8 cellular contexts compared by ENCODE assay signal in genomic region chr1:205812878-205813754, GRCh38. TPM values are rescaled to one million over a fixed set of nuclear protein-coding genes. Genes with fewer than 3 reads are reported as not detected.
DNase-seq lines count a peak whose midpoint lies in the region; ATAC-seq, FAIRE-seq and TF ChIP-seq lines count a peak whose summit lies in the region.

Gene SLC41A1 (minus strand): TSS chr1:205813198. CDS start chr1:205810441, 2,757 bp downstream.

- FAIRE-seq in D721Med (lab: Jason Lieb, UNC): no peak

- intact Hi-C loops in Panc1 (cut with micrococcal nuclease; ENCODE audit: unreplicated experiment): no loop called here

- H3K27me3 ChIP-seq in Panc1 (ENCODE audit: control insufficient read depth, insufficient read depth, low read length): no peaks in the 10 kb centered on the region

- peak within 1 kb of the TSS; percentile 84 to 86 for H3K4me3 ChIP-seq in Panc1 (ENCODE audit: low read depth in 2 of 2, low read length in 2 of 2)

- DNase-seq in D721Med (ENCODE audit: insufficient read length, low spot score): peak; percentile 99
- DNase-seq in Panc1 (ENCODE audit: low read depth, low spot score): peak; percentile 43
- DNase-seq in activated T-cell treated with anti-CD3 and anti-CD28 coated beads, Interleukin-2, amount 50 U/mL, for 1 hour: peak; percentile 91
- peak; percentile 36 for DNase-seq in epithelial cell of prostate (ENCODE audit: low read depth, low spot score)
- peak; percentile 95 for DNase-seq in mucosa of gallbladder (ENCODE audit: low spot score)
- DNase-seq in stimulated activated CD8-positive, alpha-beta memory T cell treated with anti-CD3 and anti-CD28 coated beads, Interleukin-4, amount 100 ng/mL, for 24 hours (ENCODE audit: low read depth): peak; percentile 81

- POLR2A ChIA-PET in Panc1 (lab: Charles Lee): interaction anchor here (0.7 to 1.2 kb wide), 2 partner anchors 62 to 152 kb away, joined by 3 to 8 read pairs; no protein-coding TSS in a partner anchor

- TF ChIP-seq CTCF in D721Med (IDR thresholded peaks at IDR 0.05; ENCODE audit: insufficient read depth, missing control alignments): no peak
- TF ChIP-seq CTCF in Panc1 (IDR thresholded peaks at IDR 0.05): no peak

- peak within 1 kb of the TSS; percentile 70 for H3K27ac ChIP-seq in KOPT-K1 (ENCODE audit: low read depth, low read length, poor library complexity, severe bottlenecking)
- peak within 1 kb of the TSS; percentile 87 for H3K27ac ChIP-seq in Panc1 (ENCODE audit: low read length)
- H3K27ac ChIP-seq in epithelial cell of prostate: peak within 1 kb of the TSS; percentile 51

- peak; percentile 93 for ATAC-seq in GM21723 (IDR thresholded peaks at IDR 0.05; ENCODE audit: unreplicated experiment)
- peak; percentile 98 for ATAC-seq in Panc1

- CTCF ChIA-PET in Panc1 (lab: Charles Lee): interaction anchor here (0.6 to 0.7 kb wide), 2 partner anchors 12 to 52 kb away, joined by 3 read pairs; no protein-coding TSS in a partner anchor

- in situ Hi-C loops in Panc1 (cut with HindIII; ENCODE audit: low pct_unique_long_range_greater_than_20kb, low sequenced_read_pairs): no loop called here

- peaks cover 27% of the 10 kb centered on the region; the same call in 1 of the 2 replicates for H3K36me3 ChIP-seq in KOPT-K1 (ENCODE audit: insufficient read depth, low read length)
- no peaks in the 10 kb centered on the region; the same call in 1 of the 2 replicates for H3K36me3 ChIP-seq in Panc1 (ENCODE audit: control insufficient read depth, insufficient read depth, low read length)

- H3K9me3 ChIP-seq in KOPT-K1 (ENCODE audit: insufficient read depth, low read length, poor library complexity, severe bottlenecking): no peaks in the 10 kb centered on the region
- H3K9me3 ChIP-seq in Panc1 (ENCODE audit: control insufficient read depth, insufficient read depth, low read depth, low read length): no peaks in the 10 kb centered on the region

- peaks cover 15% of the 10 kb centered on the region for H3K4me1 ChIP-seq in Panc1 (ENCODE audit: control insufficient read depth, insufficient read depth, low read length)

- BruUV-seq in Panc1 (replicated peaks; lab: Mats Ljungman, UMichigan): TSS peak; percentile 55

RNA-seq across cellular contexts. Expression of gene SLC41A1, which starts in this region (rescaled TPM):
- total RNA-seq in Panc1 (2021; ENCODE audit: unreplicated experiment): 33.3 TPM
- 21.7 TPM for polyA plus RNA-seq in Panc1 (2012; ENCODE audit: insufficient read length)
- 40.5 TPM for total RNA-seq in mucosa of gallbladder

Comparison
In these comparisons a context has a peak if more than half of its experiments do, and no peak if none do; other contexts are left out.
1. Peak in every context shown above with its lines: DNase-seq, ATAC-seq, H3K4me3 ChIP-seq and H3K27ac ChIP-seq.
2. DNase-seq: peak in every context shown above with its lines; median percentile 99 in D721Med; 95 in mucosa of gallbladder; 91 in activated T-cell treated with anti-CD3 and anti-CD28 coated beads, Interleukin-2, amount 50 U/mL, for 1 hour; 81 in stimulated activated CD8-positive, alpha-beta memory T cell treated with anti-CD3 and anti-CD28 coated beads, Interleukin-4, amount 100 ng/mL, for 24 hours; 43 in Panc1; 36 in epithelial cell of prostate.